In genomic region chr5:181203842-181204560, GRCh38 we compare ENCODE assay signal across 6 cellular contexts. TPM values are rescaled to one million over a fixed set of nuclear protein-coding genes. Genes with fewer than 3 reads are reported as not detected.
DNase-seq lines count a peak whose midpoint lies in the region; ATAC-seq and TF ChIP-seq lines count a peak whose summit lies in the region.

No MANE protein-coding gene starts in this region.

- H3K4me3 ChIP-seq in HEK293 (ENCODE audit: low read depth, low read length) = peak overlapping the region; percentile 46
- peak overlapping the region; percentile 47 for H3K4me3 ChIP-seq in colonic mucosa
- peak overlapping the region; percentile 66 for H3K4me3 ChIP-seq in trophoblast cell (ENCODE audit: low read depth, low read length)

- H2AFZ ChIP-seq in trophoblast cell (ENCODE audit: insufficient read depth, low read length, poor library complexity) = no peak overlapping the region

- no peak overlapping the region for H3K23ac ChIP-seq in trophoblast cell (ENCODE audit: low read length)

- no peak for ATAC-seq in HG02981 (IDR thresholded peaks at IDR 0.05; ENCODE audit: unreplicated experiment)

- no peak overlapping the region for H3K18ac ChIP-seq in trophoblast cell (ENCODE audit: low read length)

- no peaks in the 10 kb centered on the region for H3K79me2 ChIP-seq in trophoblast cell (ENCODE audit: control insufficient read depth, insufficient read depth, low read length, poor library complexity)

- no peaks in the 10 kb centered on the region for H3K27me3 ChIP-seq in colonic mucosa
- peaks cover 31% of the 10 kb centered on the region for H3K27me3 ChIP-seq in trophoblast cell (ENCODE audit: insufficient read depth, low read length)

- intact Hi-C loops in colonic mucosa (cut with DNase I) = no loop called here

- no peaks in the 10 kb centered on the region for H3K36me3 ChIP-seq in HEK293 (ENCODE audit: control insufficient read depth in 2 of 2, insufficient read depth in 1 of 2, low read length in 2 of 2)
- no peaks in the 10 kb centered on the region for H3K36me3 ChIP-seq in colonic mucosa
- no peaks in the 10 kb centered on the region for H3K36me3 ChIP-seq in trophoblast cell (ENCODE audit: control insufficient read depth in 1 of 2, insufficient read depth in 2 of 2, low read length in 2 of 2)

- H3K27ac ChIP-seq in HEK293 (ENCODE audit: extremely low read depth, low read depth, low read length) (no peak overlapping the region), colonic mucosa (no peak overlapping the region), trophoblast cell (ENCODE audit: low read depth, low read length) (no peak overlapping the region)

- H3K9me3 ChIP-seq in HEK293 (ENCODE audit: control insufficient read depth, insufficient read depth, low read depth, low read length) (no peaks in the 10 kb centered on the region), colonic mucosa (no peaks in the 10 kb centered on the region), trophoblast cell (ENCODE audit: insufficient read depth, low read depth, low read length) (peaks cover 3% of the 10 kb centered on the region)

- no peak overlapping the region for H4K8ac ChIP-seq in trophoblast cell (ENCODE audit: low read depth, low read length)

- H3K4ac ChIP-seq in trophoblast cell (ENCODE audit: low read depth, low read length) = no peak overlapping the region

- H3K4me2 ChIP-seq in trophoblast cell (ENCODE audit: low read length) = peak overlapping the region; percentile 69

- no peak overlapping the region for H3K14ac ChIP-seq in trophoblast cell (ENCODE audit: low read length)

- CTCF ChIA-PET in HEK293 (lab: Yijun Ruan, JAX) = interaction anchor here (3.6 kb wide), 1 partner anchor 13 kb away, joined by 12 read pairs; no protein-coding TSS in a partner anchor

- H4K12ac ChIP-seq in trophoblast cell (ENCODE audit: low read depth, low read length) = no peak overlapping the region

- TF ChIP-seq CTCF in HEK293 (tag by site-specific recombination; IDR thresholded peaks at IDR 0.05) (peak; percentile 55), colonic mucosa (IDR thresholded peaks at IDR 0.05) (no peak)

- POLR2A ChIA-PET in HEK293 (lab: Yijun Ruan, JAX) = interaction anchor here (1.0 to 5.5 kb wide), 3 partner anchors 12 to 31 kb away, joined by 3 to 86 read pairs (median 6); partner anchors contain the start of gene TRIM41

- H3K79me1 ChIP-seq in trophoblast cell (ENCODE audit: low read length) = no peaks in the 10 kb centered on the region

- H2AK5ac ChIP-seq in trophoblast cell (ENCODE audit: low read length) = no peak overlapping the region

- DNase-seq in colonic mucosa = peak; percentile 53
- DNase-seq in trophoblast cell = no peak
- DNase-seq in SKM-1 treated with dmso at 0.1 percent for 144 hours (lab: John Stamatoyannopoulos, UW; ENCODE audit: unreplicated experiment) = no peak
- no peak for DNase-seq in CD1c-positive myeloid dendritic cell (ENCODE audit: extremely low spot score)

- H3K9ac ChIP-seq in colonic mucosa (ENCODE audit: low read depth in 2 of 2, low read length in 2 of 2) (peak overlapping the region; percentile 19 to 30), trophoblast cell (ENCODE audit: low read length) (no peak overlapping the region)

- no peak overlapping the region for H4K91ac ChIP-seq in trophoblast cell (ENCODE audit: low read depth, low read length)

- H3K4me1 ChIP-seq in HEK293 (ENCODE audit: control insufficient read depth, insufficient read depth, low read length) (no peaks in the 10 kb centered on the region), colonic mucosa (peaks cover 5% of the 10 kb centered on the region), trophoblast cell (ENCODE audit: control insufficient read depth in 1 of 2, insufficient read depth in 2 of 2, low read length in 2 of 2) (peaks cover 14 to 24% of the 10 kb centered on the region in 2 experiments)

- no CpG with 5 or more reads among the region's 47 CpGs for WGBS in trophoblast cell (ENCODE audit: extremely low coverage, insufficient coverage, insufficient read length)

- no peak overlapping the region for H2BK12ac ChIP-seq in trophoblast cell (ENCODE audit: low read length)

- H2BK120ac ChIP-seq in trophoblast cell (ENCODE audit: insufficient read depth, low read length, poor library complexity) = no peak overlapping the region

- no peak overlapping the region for H2BK5ac ChIP-seq in trophoblast cell (ENCODE audit: low read depth, low read length, poor library complexity)

TF ChIP-seq in HEK293, 187 proteins besides CTCF, POLR2A, EP300 and RAD21 (continues in another document):
- TF ChIP-seq KLF9 (tag by site-specific recombination; IDR thresholded peaks at IDR 0.05; ENCODE audit: low read depth) (peak; percentile 56), KLF1 (tag by site-specific recombination; IDR thresholded peaks at IDR 0.05) (0 out of 2 replicates have a peak, but pooled peaks have one; percentile 16), INSM2 (tag by site-specific recombination; IDR thresholded peaks at IDR 0.05) (no peak), ZNF777 (tag by site-specific recombination; IDR thresholded peaks at IDR 0.05; ENCODE audit: borderline replicate concordance) (peak; percentile 47; the same call in 1 of the 2 replicates), ZNF639 (tag by site-specific recombination; IDR thresholded peaks at IDR 0.05) (0 out of 2 replicates have a peak, but pooled peaks have one; percentile 34), ZSCAN23 (tag by site-specific recombination; IDR thresholded peaks at IDR 0.05) (0 out of 2 replicates have a peak, but pooled peaks have one; percentile 29), ZNF660 (tag by site-specific recombination; IDR thresholded peaks at IDR 0.05) (peak; percentile 52), ZBTB6 (tag by site-specific recombination; IDR thresholded peaks at IDR 0.05) (peak; percentile 44; the same call in 1 of the 2 replicates), SP3 (tag by site-specific recombination; IDR thresholded peaks at IDR 0.05) (peak; percentile 32; the same call in 1 of the 2 replicates), ZNF830 (tag by site-specific recombination; IDR thresholded peaks at IDR 0.05; ENCODE audit: low read depth) (no peak), ZNF335 (tag by site-specific recombination; conservative IDR thresholded peaks at IDR 0.05) (peak; percentile 77)

RNA-seq across cellular contexts. Expression of gene TRIM7, which starts 1.0 kb away (rescaled TPM):
- total RNA-seq in colonic mucosa = 1 to 10 TPM; 6.8 to 8.7 TPM
- polyA plus RNA-seq in trophoblast cell (2013) = 0.04 and 0.07 TPM in 2 replicates

RNA-seq across cellular contexts. Expression of gene TRIM41, which starts 19.1 kb away (rescaled TPM):
- 10 to 100 TPM; 22.2 to 41.1 TPM for total RNA-seq in colonic mucosa
- 16.4 and 16.9 TPM in 2 replicates for polyA plus RNA-seq in trophoblast cell (2013)

RNA-seq across cellular contexts. Expression of gene RACK1, which starts 39.7 kb away (rescaled TPM):
- 1,000 to 10,000 TPM; 1,252 to 1,403 TPM for total RNA-seq in colonic mucosa
- 2,172 and 2,251 TPM in 2 replicates for polyA plus RNA-seq in trophoblast cell (2013)

RNA-seq across cellular contexts. Expression of gene OR2V2, which starts 56.6 kb away (rescaled TPM):
- total RNA-seq in colonic mucosa = not detected
- polyA plus RNA-seq in trophoblast cell (2013) = 0.04 TPM in 2 replicates

RNA-seq across cellular contexts. Expression of gene TRIM52, which starts 56.9 kb away (rescaled TPM):
- total RNA-seq in colonic mucosa = 10 to 100 TPM in 1 of 2 donors, 1 to 10 TPM in 1; 9.8 to 13.5 TPM
- 2.8 and 3.3 TPM in 2 replicates for polyA plus RNA-seq in trophoblast cell (2013)
